In genomic region chr15:40768492-40769309, GRCh38 we compare ENCODE assay signal across 10 cellular contexts. TPM values are rescaled to one million over a fixed set of nuclear protein-coding genes. Genes with fewer than 3 reads are reported as not detected.
DNase-seq lines count a peak whose midpoint lies in the region; ATAC-seq and TF ChIP-seq lines count a peak whose summit lies in the region.
"Had no signal": no experiment of that assay in that cellular context is flagged by ENCODE, and none has a peak within 500 bp of the region (broad histone marks: within the 10 kb centered on the region; RNA-seq: fewer than 3 reads in every experiment).

No MANE protein-coding gene starts in this region.

- H3K9ac ChIP-seq in liver (ENCODE audit: low read depth in 1 of 2, low read length in 2 of 2): no peak overlapping the region
- H3K9ac ChIP-seq: parathyroid adenoma had no signal

- H3K4me3 ChIP-seq in liver (ENCODE audit: low read depth in 1 of 3, low read length in 3 of 3) (no peak overlapping the region), HAP-1 (no peak overlapping the region)
- H3K4me3 ChIP-seq: tibial artery had no signal

- no peaks in the 10 kb centered on the region for H3K9me3 ChIP-seq in CD4-positive, alpha-beta T cell (ENCODE audit: control insufficient read depth, low read length)
- H3K9me3 ChIP-seq in liver (ENCODE audit: control insufficient read depth in 4 of 4, low read length in 3 of 4): no peaks in the 10 kb centered on the region
- no peaks in the 10 kb centered on the region for H3K9me3 ChIP-seq in HAP-1
- H3K9me3 ChIP-seq: tibial artery had no signal

- intact Hi-C loops in CD4-positive, alpha-beta T cell (cut with DNase I, micrococcal nuclease): loop anchor here (5.0 to 10.0 kb wide), 3 partner anchors 76 to 346 kb away; partner anchors contain the start of genes INO80 (in 1 of the 2) and KNL1 (in 1 of the 2)

- H3K36me3 Mint-ChIP-seq in CD4-positive, alpha-beta T cell (ENCODE audit: low read depth): peaks cover 34% of the 10 kb centered on the region
- H3K36me3 Mint-ChIP-seq in activated CD8-positive, alpha-beta T cell treated with anti-CD3 and anti-CD28 coated beads, Interleukin-2, amount 10 ng/mL, durations not matched to agents 7 days and 5 days (ENCODE audit: low read depth): peaks cover 21% of the 10 kb centered on the region

- no peaks in the 10 kb centered on the region for H3K27me3 ChIP-seq in CD4-positive, alpha-beta T cell (ENCODE audit: control insufficient read depth, insufficient read depth, low read length)
- H3K27me3 ChIP-seq in liver (ENCODE audit: control insufficient read depth in 4 of 4, insufficient read depth in 4 of 4, low read length in 3 of 4) (no peaks in the 10 kb centered on the region), HAP-1 (ENCODE audit: low read depth) (no peaks in the 10 kb centered on the region)
- H3K27me3 ChIP-seq: tibial artery had no signal

- peak overlapping the region; percentile 25 for H3K27ac ChIP-seq in CD4-positive, alpha-beta T cell (ENCODE audit: low read depth, low read length)
- H3K27ac ChIP-seq in liver (ENCODE audit: low read depth in 1 of 2, low read length in 2 of 2): peak overlapping the region; percentile 52 to 71
- H3K27ac ChIP-seq: parathyroid adenoma, tibial artery had no signal

- H3K4me1 ChIP-seq in liver (ENCODE audit: control insufficient read depth in 4 of 4, insufficient read depth in 4 of 4, low read length in 3 of 4): peaks cover 6 to 63% (median 41%) of the 10 kb centered on the region in 4 donors
- peaks cover 13% of the 10 kb centered on the region for H3K4me1 ChIP-seq in HAP-1

- no peak overlapping the region for H3K4me3 Mint-ChIP-seq in CD4-positive, alpha-beta T cell
- H3K4me3 Mint-ChIP-seq in activated CD8-positive, alpha-beta T cell treated with anti-CD3 and anti-CD28 coated beads, Interleukin-2, amount 10 ng/mL, durations not matched to agents 7 days and 5 days: peak overlapping the region; percentile 54

- CTCF ChIA-PET in CD4-positive, alpha-beta T cell (lab: Charles Lee): interaction anchor here (1.3 to 4.4 kb wide), 2 partner anchors 13 to 14 kb away, joined by 3 to 19 read pairs; no protein-coding TSS in a partner anchor
- CTCF ChIA-PET in activated CD8-positive, alpha-beta T cell treated with anti-CD3 and anti-CD28 coated beads, Interleukin-2, amount 10 ng/mL, durations not matched to agents 7 days and 5 days (lab: Charles Lee): interaction anchor here (0.7 to 3.8 kb wide), 4 partner anchors 14 to 104 kb away, joined by 3 to 20 read pairs (median 10); no protein-coding TSS in a partner anchor

- no peak for ATAC-seq in CD4-positive, alpha-beta T cell (ENCODE audit: poor library complexity)
- ATAC-seq in GM21619 (IDR thresholded peaks at IDR 0.05; ENCODE audit: unreplicated experiment) (peak; percentile 2), HG03025 (IDR thresholded peaks at IDR 0.05; ENCODE audit: low FRiP score, unreplicated experiment) (no peak)
- no peak for ATAC-seq in activated CD8-positive, alpha-beta T cell treated with anti-CD3 and anti-CD28 coated beads, Interleukin-2, amount 10 ng/mL, durations not matched to agents 7 days and 5 days

- TF ChIP-seq CTCF in CD4-positive, alpha-beta T cell (IDR thresholded peaks at IDR 0.05): no peak
- TF ChIP-seq CTCF in liver (IDR thresholded peaks at IDR 0.05; ENCODE audit: low read depth, low read length, missing input control): no peak

- H3K4me1 Mint-ChIP-seq in CD4-positive, alpha-beta T cell (ENCODE audit: low read depth): peaks cover 36% of the 10 kb centered on the region
- peaks cover 46% of the 10 kb centered on the region for H3K4me1 Mint-ChIP-seq in activated CD8-positive, alpha-beta T cell treated with anti-CD3 and anti-CD28 coated beads, Interleukin-2, amount 10 ng/mL, durations not matched to agents 7 days and 5 days (ENCODE audit: low read depth)

- POLR2A ChIA-PET in CD4-positive, alpha-beta T cell (lab: Charles Lee): interaction anchor here (1.0 to 1.9 kb wide), 4 partner anchors 14 to 74 kb away, joined by 4 to 5 read pairs (median 4); partner anchors contain the start of genes RAD51 and RMDN3
- POLR2A ChIA-PET in activated CD8-positive, alpha-beta T cell treated with anti-CD3 and anti-CD28 coated beads, Interleukin-2, amount 10 ng/mL, durations not matched to agents 7 days and 5 days (lab: Charles Lee): interaction anchor here (0.7 to 2.3 kb wide), 4 partner anchors 10 to 514 kb away, joined by 3 to 8 read pairs (median 3); no protein-coding TSS in a partner anchor

- 73% methylated on average over 23 of the region's 23 CpGs for WGBS in liver

- peaks cover 0 to 23% (median 8%) of the 10 kb centered on the region in 4 donors for H3K36me3 ChIP-seq in liver (ENCODE audit: control insufficient read depth in 4 of 4, insufficient read depth in 3 of 4, low read depth in 1 of 4, low read length in 3 of 4)
- peaks cover 9% of the 10 kb centered on the region; the same call in 1 of the 2 replicates for H3K36me3 ChIP-seq in HAP-1 (replicated peaks)

- no peak for TF ChIP-seq RAD21 in liver (IDR thresholded peaks at IDR 0.05)

- peak overlapping the region; percentile 89 for H3K27ac Mint-ChIP-seq in CD4-positive, alpha-beta T cell
- H3K27ac Mint-ChIP-seq in activated CD8-positive, alpha-beta T cell treated with anti-CD3 and anti-CD28 coated beads, Interleukin-2, amount 10 ng/mL, durations not matched to agents 7 days and 5 days: peak overlapping the region; percentile 90

- DNase-seq in CD4-positive, alpha-beta T cell: no peak
- DNase-seq in activated CD8-positive, alpha-beta T cell treated with anti-CD3 and anti-CD28 coated beads, Interleukin-2, amount 10 ng/mL, durations not matched to agents 7 days and 5 days: no peak
- no peak for DNase-seq in GM03348 (ENCODE audit: low spot score)
- no peak for DNase-seq in HAP-1 (ENCODE audit: low spot score in 2 of 2)
- no peak for DNase-seq in activated CD8-positive, alpha-beta memory T cell treated with anti-CD3 and anti-CD28 coated beads, Interleukin-2, amount 50 U/mL, for 48 hours

- no peaks in the 10 kb centered on the region for H3K27me3 Mint-ChIP-seq in CD4-positive, alpha-beta T cell
- H3K27me3 Mint-ChIP-seq in activated CD8-positive, alpha-beta T cell treated with anti-CD3 and anti-CD28 coated beads, Interleukin-2, amount 10 ng/mL, durations not matched to agents 7 days and 5 days (ENCODE audit: low read depth): no peaks in the 10 kb centered on the region

- in situ Hi-C loops in HAP-1 (cut with MboI; ENCODE audit: low sequenced_read_pairs): no loop called here

- H3K9me3 Mint-ChIP-seq in CD4-positive, alpha-beta T cell: no peaks in the 10 kb centered on the region
- H3K9me3 Mint-ChIP-seq in activated CD8-positive, alpha-beta T cell treated with anti-CD3 and anti-CD28 coated beads, Interleukin-2, amount 10 ng/mL, durations not matched to agents 7 days and 5 days (ENCODE audit: insufficient read depth): no peaks in the 10 kb centered on the region

TF ChIP-seq in liver, 16 proteins besides CTCF, POLR2A, EP300 and RAD21:
- no peak for TF ChIP-seq HNF4G (IDR thresholded peaks at IDR 0.05)
- no peak for TF ChIP-seq FOXA1 (IDR thresholded peaks at IDR 0.05)
- no peak for TF ChIP-seq MAX (IDR thresholded peaks at IDR 0.05)
- no peak for TF ChIP-seq TAF1 (conservative IDR thresholded peaks at IDR 0.05)
- no peak for TF ChIP-seq RXRA (IDR thresholded peaks at IDR 0.05)
- no peak for TF ChIP-seq EGR1 (IDR thresholded peaks at IDR 0.05; ENCODE audit: low read depth in 2 of 2)
- no peak for TF ChIP-seq YY1 (IDR thresholded peaks at IDR 0.05)
- no peak for TF ChIP-seq HNF4A (conservative IDR thresholded peaks at IDR 0.05)
TF ChIP-seq in liver: peak in this region for 0.

RNA-seq across cellular contexts. Expression of gene C15orf62, which starts 1.1 kb away (rescaled TPM):
- under 1 TPM; 0.77 to 0.98 TPM for total RNA-seq in CD4-positive, alpha-beta T cell
- 1 to 10 TPM; 1.1 to 1.2 TPM for total RNA-seq in activated CD8-positive, alpha-beta T cell treated with anti-CD3 and anti-CD28 coated beads, Interleukin-2, amount 10 ng/mL, durations not matched to agents 7 days and 5 days
- under 1 TPM; 0.19 to 0.92 TPM for total RNA-seq in liver
- polyA plus RNA-seq in liver: under 1 TPM; 0.43 to 0.75 TPM

RNA-seq across cellular contexts. Expression of gene GCHFR, which starts 4.8 kb away (rescaled TPM):
- 10 to 100 TPM; 13.5 to 14.8 TPM for total RNA-seq in CD4-positive, alpha-beta T cell
- 10 to 100 TPM; 50.6 to 50.8 TPM for total RNA-seq in activated CD8-positive, alpha-beta T cell treated with anti-CD3 and anti-CD28 coated beads, Interleukin-2, amount 10 ng/mL, durations not matched to agents 7 days and 5 days
- total RNA-seq in liver: 10 to 100 TPM; 50.5 to 58.7 TPM
- 100 to 1,000 TPM; 178 to 229 TPM for polyA plus RNA-seq in liver

RNA-seq across cellular contexts. Expression of gene RMDN3, which starts 13.6 kb away (rescaled TPM):
- 10 to 100 TPM; 29.1 to 30.3 TPM for total RNA-seq in CD4-positive, alpha-beta T cell
- total RNA-seq in activated CD8-positive, alpha-beta T cell treated with anti-CD3 and anti-CD28 coated beads, Interleukin-2, amount 10 ng/mL, durations not matched to agents 7 days and 5 days: 10 to 100 TPM; 34.0 to 35.1 TPM
- 10 to 100 TPM; 27.5 to 32.5 TPM for total RNA-seq in liver
- polyA plus RNA-seq in liver: 10 to 100 TPM; 27.8 to 33.8 TPM

RNA-seq across cellular contexts. Expression of gene ZFYVE19, which starts 38.2 kb away (rescaled TPM):
- total RNA-seq in CD4-positive, alpha-beta T cell: 10 to 100 TPM; 12.0 to 13.0 TPM
- total RNA-seq in activated CD8-positive, alpha-beta T cell treated with anti-CD3 and anti-CD28 coated beads, Interleukin-2, amount 10 ng/mL, durations not matched to agents 7 days and 5 days: 10 to 100 TPM; 29.4 to 35.6 TPM
- total RNA-seq in liver: 10 to 100 TPM; 10.4 to 41.2 TPM
- polyA plus RNA-seq in liver: 10 to 100 TPM; 18.4 to 21.0 TPM

RNA-seq across cellular contexts. Expression of gene DNAJC17, which starts 38.6 kb away (rescaled TPM):
- 10 to 100 TPM; 14.4 to 17.9 TPM for total RNA-seq in CD4-positive, alpha-beta T cell
- 10 to 100 TPM; 42.9 to 47.2 TPM for total RNA-seq in activated CD8-positive, alpha-beta T cell treated with anti-CD3 and anti-CD28 coated beads, Interleukin-2, amount 10 ng/mL, durations not matched to agents 7 days and 5 days
- total RNA-seq in liver: 10 to 100 TPM in 1 of 2 donors, 1 to 10 TPM in 1; 10.0 to 13.8 TPM
- 10 to 100 TPM; 25.9 to 32.5 TPM for polyA plus RNA-seq in liver
